ENCODE assay signal across 8 cellular contexts in genomic region chr18:9771261-9771976, GRCh38.
DNase-seq lines count a peak whose midpoint lies in the region; ATAC-seq and TF ChIP-seq lines count a peak whose summit lies in the region.

No MANE protein-coding gene starts in this region.

- intact Hi-C loops in OCI-LY7 (cut with micrococcal nuclease; ENCODE audit: unreplicated experiment) (no loop called here), stomach (cut with DNase I; ENCODE audit: low total_unique reads) (no loop called here)

- TF ChIP-seq EP300 in stomach (IDR thresholded peaks at IDR 0.05): no peak

- no peak overlapping the region for H3K27ac ChIP-seq in OCI-LY7 (ENCODE audit: low read depth, low read length, poor library complexity, severe bottlenecking)
- no peak overlapping the region for H3K27ac ChIP-seq in foreskin keratinocyte
- H3K27ac ChIP-seq in stomach: peak overlapping the region in 4 of 5 donors; percentile 11 to 61 (median 42)

- H3K27ac Mint-ChIP-seq in HFFc6 (peak overlapping the region; percentile 47), neural crest cell (ENCODE audit: unreplicated experiment) (no peak overlapping the region)

- no peaks in the 10 kb centered on the region for H4K20me1 ChIP-seq in OCI-LY7 (ENCODE audit: insufficient read depth, low read length)

- no peaks in the 10 kb centered on the region for H3K36me3 ChIP-seq in OCI-LY7 (ENCODE audit: insufficient read depth, low read length)
- H3K36me3 ChIP-seq in stomach: no peaks in the 10 kb centered on the region

- no TSS peak for BruUV-seq in OCI-LY7 (replicated peaks; lab: Mats Ljungman, UMichigan)

- H3K79me2 ChIP-seq in OCI-LY7 (ENCODE audit: insufficient read depth, low read depth, low read length): no peaks in the 10 kb centered on the region

- H3K4me3 Mint-ChIP-seq in HFFc6 (peak overlapping the region; percentile 56; the same call in 1 of the 2 replicates), neural crest cell (no peak overlapping the region)

- WGBS in stomach, 5 donors: 22 to 32% (median 24%) methylated on average over 14 to 18 of the region's 18 CpGs

- H3K9me2 ChIP-seq in OCI-LY7 (ENCODE audit: insufficient read depth, low read length): no peaks in the 10 kb centered on the region

- H3K9me3 Mint-ChIP-seq in HFFc6 (no peaks in the 10 kb centered on the region), neural crest cell (peaks cover 9% of the 10 kb centered on the region)

- ATAC-seq in foreskin keratinocyte: peak; percentile 92

- DNase-seq in GM03348 (ENCODE audit: low spot score) (peak; percentile 82), HFFc6 (peak; percentile 28), OCI-LY7 (ENCODE audit: low spot score) (peak; percentile 46), activated T-helper 1 cell treated with Interleukin-2 at 50 U/mL for 16 hours (ENCODE audit: low read depth) (peak; percentile 32), foreskin keratinocyte (peak in 1 of 2 donors; percentile 37), neural crest cell (ENCODE audit: low read depth, low spot score) (peak; percentile 98), stomach (peak; percentile 80), NCI-H187 treated with DMSO at 0.1 percent for 48 hours (lab: John Stamatoyannopoulos, UW) (no peak)

- 0 out of 2 replicates have a peak overlapping the region, but pooled peaks have one; percentile 45 for H2AFZ ChIP-seq in OCI-LY7 (ENCODE audit: low read length)

- H3K36me3 Mint-ChIP-seq in HFFc6 (ENCODE audit: low read depth) (peaks cover 17% of the 10 kb centered on the region), neural crest cell (ENCODE audit: low read depth) (no peaks in the 10 kb centered on the region)

- H3K4me1 Mint-ChIP-seq in HFFc6 (ENCODE audit: low read depth) (peaks cover 26% of the 10 kb centered on the region), neural crest cell (peaks cover 38% of the 10 kb centered on the region)

- no peaks in the 10 kb centered on the region for H3K4me1 ChIP-seq in OCI-LY7 (ENCODE audit: insufficient read depth, low read length, poor library complexity, severe bottlenecking)
- no peaks in the 10 kb centered on the region for H3K4me1 ChIP-seq in foreskin keratinocyte
- peaks cover 0 to 17% (median 8%) of the 10 kb centered on the region in 4 donors for H3K4me1 ChIP-seq in stomach

- CTCF ChIA-PET in OCI-LY7 (lab: Charles Lee; ENCODE audit: unreplicated experiment): no interaction called here

- no peak for TF ChIP-seq POLR2A in stomach (IDR thresholded peaks at IDR 0.05)

- H3K27me3 ChIP-seq in foreskin keratinocyte (no peaks in the 10 kb centered on the region), stomach (no peaks in the 10 kb centered on the region)

- H3K4me3 ChIP-seq in OCI-LY7 (ENCODE audit: low read depth, low read length, poor library complexity, severe bottlenecking): no peak overlapping the region
- no peak overlapping the region for H3K4me3 ChIP-seq in stomach

- no peaks in the 10 kb centered on the region; the same call in 1 of the 2 replicates for H3K27me3 Mint-ChIP-seq in HFFc6 (ENCODE audit: insufficient read depth)
- H3K27me3 Mint-ChIP-seq in neural crest cell (ENCODE audit: low read depth): no peaks in the 10 kb centered on the region

- POLR2A ChIA-PET in OCI-LY7 (lab: Charles Lee): no interaction called here

- TF ChIP-seq CTCF in HFFc6 (IDR thresholded peaks at IDR 0.05): peak; percentile 93
- TF ChIP-seq CTCF in OCI-LY7 (conservative IDR thresholded peaks at IDR 0.05; ENCODE audit: low read length): peak; percentile 94
- TF ChIP-seq CTCF in foreskin keratinocyte (conservative IDR thresholded peaks at IDR 0.05): peak; percentile 87
- TF ChIP-seq CTCF in neural crest cell (conservative IDR thresholded peaks at IDR 0.05): peak; percentile 92
- TF ChIP-seq CTCF in stomach (IDR thresholded peaks at IDR 0.05): peak in 5 of 7 experiments; percentile 88 to 98 (median 96)

- H3K9me3 ChIP-seq in OCI-LY7 (ENCODE audit: low read length): no peaks in the 10 kb centered on the region
- H3K9me3 ChIP-seq in stomach: no peaks in the 10 kb centered on the region

- no peak overlapping the region for H3K4me2 ChIP-seq in OCI-LY7 (ENCODE audit: low read length)

Comparison
In these comparisons a context has a peak if more than half of its experiments do, and no peak if none do; other contexts are left out.
1. H3K27ac ChIP-seq: peak in stomach (4 of 5); none in OCI-LY7 (single experiment) and foreskin keratinocyte (single experiment).
2. Peak in every context shown above with its lines, with median percentiles within 50 percentile points of each other: CTCF ChIP-seq.